Comparison of ENCODE assay signal across 27 cellular contexts in the genomic region with DNA sequence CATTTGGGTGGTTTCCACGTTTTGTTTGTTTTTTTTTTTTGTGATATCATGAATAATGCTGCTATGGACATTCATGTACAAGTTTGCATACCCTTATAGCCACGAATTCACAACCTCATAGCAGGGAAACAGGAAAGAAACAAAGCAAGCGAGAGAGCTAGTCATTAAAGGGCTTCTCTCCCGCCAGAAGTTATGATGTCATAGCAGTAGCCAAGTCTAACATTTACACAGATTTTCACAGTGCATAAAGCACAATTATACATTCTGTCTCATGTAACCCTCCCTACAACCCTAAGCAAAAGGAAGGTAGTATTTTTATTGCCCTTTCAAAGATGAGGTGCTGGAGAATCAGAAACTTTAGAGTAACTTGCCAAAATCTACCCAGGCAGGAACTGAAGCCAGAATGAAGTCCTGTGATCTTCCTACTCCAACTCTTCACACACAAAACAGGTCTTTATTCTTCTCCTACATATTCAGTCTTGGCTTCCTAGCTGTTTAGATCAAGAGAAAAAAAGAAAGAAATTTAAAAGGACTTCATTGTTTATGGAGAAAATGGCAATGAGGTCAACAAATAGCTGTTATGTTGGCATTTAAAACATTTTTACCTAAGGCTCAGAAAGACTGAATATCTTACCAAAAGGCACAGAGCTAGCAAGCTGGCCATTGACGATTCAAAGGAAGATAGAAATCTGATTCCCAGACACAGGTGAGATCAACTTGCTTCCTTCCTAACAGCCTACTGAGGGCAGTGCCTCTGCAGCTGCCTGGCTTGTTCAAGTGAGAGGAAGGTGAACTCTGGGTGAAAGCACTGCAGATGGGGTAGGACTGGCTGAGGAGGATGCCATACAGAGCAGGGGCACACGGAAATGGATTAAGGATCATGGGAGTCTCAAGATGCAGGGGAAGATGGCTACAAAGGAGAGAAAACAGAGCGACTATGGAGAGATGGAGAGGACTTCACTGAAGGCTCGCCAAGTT.
"Had no signal": no experiment of that assay in that cellular context is flagged by ENCODE, and none has a peak within 500 bp of the region (broad histone marks: within the 10 kb centered on the region; RNA-seq: fewer than 3 reads in every experiment).

No MANE protein-coding gene starts in this region.

- H3K79me2 ChIP-seq: parathyroid adenoma had no signal

- H3K27ac Mint-ChIP-seq: activated CD4-positive, alpha-beta T cell treated with anti-CD3 and anti-CD28 coated beads for 36 hours; activated naive CD4-positive, alpha-beta T cell treated with anti-CD3 and anti-CD28 coated beads for 36 hours; activated naive CD8-positive, alpha-beta T cell treated with anti-CD3 and anti-CD28 coated beads for 36 hours; effector memory CD8-positive, alpha-beta T cell; immature natural killer cell; memory B cell; naive thymus-derived CD8-positive, alpha-beta T cell; neural progenitor cell had no signal

- H2AFZ ChIP-seq: neural progenitor cell, parathyroid adenoma had no signal

- H3K4me2 ChIP-seq: neural progenitor cell had no signal

- DNase-seq: activated CD4-positive, alpha-beta T cell treated with anti-CD3 and anti-CD28 coated beads for 36 hours; activated CD4-positive, CD25-positive, alpha-beta regulatory T cell; activated effector memory CD4-positive, alpha-beta T cell treated with Interleukin-2 at 50 U/mL for 16 hours; activated naive CD4-positive, alpha-beta T cell treated with anti-CD3 and anti-CD28 coated beads for 36 hours; activated naive CD8-positive, alpha-beta T cell treated with anti-CD3 and anti-CD28 coated beads for 36 hours; brain microvascular endothelial cell; caudate nucleus; cortex of kidney; effector memory CD8-positive, alpha-beta T cell; erythroblast; foreskin fibroblast; heart left ventricle; hypothalamus; immature natural killer cell; kidney; left colon; naive thymus-derived CD8-positive, alpha-beta T cell; occipital lobe; psoas muscle; spleen; stimulated activated naive CD4-positive, alpha-beta T cell had no signal

- H3K4me3 ChIP-seq: adrenal gland, ascending aorta, heart left ventricle, neural progenitor cell, psoas muscle, spleen, tibial nerve had no signal

- H3K9me3 ChIP-seq: adrenal gland, ascending aorta, psoas muscle had no signal

- H3K9ac ChIP-seq: neural progenitor cell, parathyroid adenoma had no signal

- ATAC-seq: activated CD4-positive, alpha-beta T cell treated with anti-CD3 and anti-CD28 coated beads for 36 hours; effector memory CD8-positive, alpha-beta T cell; heart left ventricle; left colon; naive thymus-derived CD8-positive, alpha-beta T cell; psoas muscle had no signal

- H3K36me3 ChIP-seq: adrenal gland, ascending aorta, brain microvascular endothelial cell, heart left ventricle, neural progenitor cell, spleen, tibial nerve had no signal

- H3K4me1 ChIP-seq: ascending aorta, parathyroid adenoma, psoas muscle, spleen had no signal

- H3K27me3 ChIP-seq: adrenal gland, ascending aorta, brain microvascular endothelial cell, neural progenitor cell, tibial nerve had no signal

- FAIRE-seq: kidney had no signal

- H3K4me3 Mint-ChIP-seq: activated CD4-positive, alpha-beta T cell treated with anti-CD3 and anti-CD28 coated beads for 36 hours; activated naive CD4-positive, alpha-beta T cell treated with anti-CD3 and anti-CD28 coated beads for 36 hours; activated naive CD8-positive, alpha-beta T cell treated with anti-CD3 and anti-CD28 coated beads for 36 hours; effector memory CD8-positive, alpha-beta T cell; immature natural killer cell; memory B cell; naive thymus-derived CD8-positive, alpha-beta T cell; neural progenitor cell had no signal

- H3K9me3 Mint-ChIP-seq: activated naive CD4-positive, alpha-beta T cell treated with anti-CD3 and anti-CD28 coated beads for 36 hours; immature natural killer cell; memory B cell had no signal

- H3K36me3 Mint-ChIP-seq: activated naive CD8-positive, alpha-beta T cell treated with anti-CD3 and anti-CD28 coated beads for 36 hours; immature natural killer cell; neural progenitor cell had no signal

- H3K4me1 Mint-ChIP-seq: activated CD4-positive, alpha-beta T cell treated with anti-CD3 and anti-CD28 coated beads for 36 hours; activated naive CD8-positive, alpha-beta T cell treated with anti-CD3 and anti-CD28 coated beads for 36 hours; immature natural killer cell; naive thymus-derived CD8-positive, alpha-beta T cell had no signal

- H3K27ac ChIP-seq: adrenal gland, ascending aorta, brain microvascular endothelial cell, heart left ventricle, neural progenitor cell, parathyroid adenoma, psoas muscle, spleen had no signal
